ENCODE assay signal across 12 cellular contexts in genomic region chr20:38023181-38024085, GRCh38. TPM values are rescaled to one million over a fixed set of nuclear protein-coding genes. Genes with fewer than 3 reads are reported as not detected.
DNase-seq lines count a peak whose midpoint lies in the region; ATAC-seq and TF ChIP-seq lines count a peak whose summit lies in the region.
"Had no signal": no experiment of that assay in that cellular context is flagged by ENCODE, and none has a peak within 500 bp of the region (broad histone marks: within the 10 kb centered on the region; RNA-seq: fewer than 3 reads in every experiment).

No MANE protein-coding gene starts in this region.

- peaks cover 19% of the 10 kb centered on the region for H3K36me3 ChIP-seq in ACC112 (ENCODE audit: insufficient read depth, low read length)
- H3K36me3 ChIP-seq in GM23248 (ENCODE audit: low read depth) = peaks cover 4% of the 10 kb centered on the region
- peaks cover 24% of the 10 kb centered on the region for H3K36me3 ChIP-seq in SJCRH30
- H3K36me3 ChIP-seq in hepatocyte (replicated peaks; ENCODE audit: insufficient read depth, low read depth) = no peaks in the 10 kb centered on the region
- peaks cover 2% of the 10 kb centered on the region for H3K36me3 ChIP-seq in mesendoderm (ENCODE audit: control insufficient read depth, insufficient read depth, low read length)

- no peaks in the 10 kb centered on the region for H3K9me3 ChIP-seq in GM23248 (ENCODE audit: low read depth)
- peaks cover 4% of the 10 kb centered on the region; the same call in 1 of the 2 replicates for H3K9me3 ChIP-seq in SJCRH30 (replicated peaks)
- peaks cover 2% of the 10 kb centered on the region for H3K9me3 ChIP-seq in hepatocyte (ENCODE audit: low read depth)

- no peak overlapping the region for H2AK5ac ChIP-seq in mesendoderm (ENCODE audit: low read length)

- H4K8ac ChIP-seq in mesendoderm (ENCODE audit: low read depth, low read length) = no peak overlapping the region

- H3K9ac ChIP-seq in GM23248 (no peak overlapping the region), mesendoderm (ENCODE audit: low read length) (no peak overlapping the region)

- H4K5ac ChIP-seq in mesendoderm (ENCODE audit: low read length) = no peak overlapping the region

- H3K27ac ChIP-seq in ACC112 (ENCODE audit: low read depth, low read length) (peak overlapping the region; percentile 40; the same call in 1 of the 2 replicates), GM23248 (no peak overlapping the region), SJCRH30 (peak overlapping the region; percentile 48), hepatocyte (peak overlapping the region; percentile 22), mesendoderm (ENCODE audit: low read depth, low read length) (no peak overlapping the region)
- H3K27ac ChIP-seq: foreskin keratinocyte had no signal

- H3K4me3 ChIP-seq in ACC112 (ENCODE audit: low read depth, low read length) (no peak overlapping the region), GM23248 (no peak overlapping the region), SJCRH30 (no peak overlapping the region), hepatocyte (no peak overlapping the region), mesendoderm (ENCODE audit: low read length) (no peak overlapping the region)

- no peak overlapping the region for H2BK5ac ChIP-seq in mesendoderm (ENCODE audit: low read length)

- H3K4me2 ChIP-seq in GM23248 (ENCODE audit: unreplicated experiment) (no peak overlapping the region), hepatocyte (peak overlapping the region; percentile 28), mesendoderm (ENCODE audit: low read length) (no peak overlapping the region)

- H3K9me2 ChIP-seq in GM23248 (ENCODE audit: insufficient read depth) = no peaks in the 10 kb centered on the region
- H3K9me2 ChIP-seq in hepatocyte (replicated peaks; ENCODE audit: insufficient read depth) = no peaks in the 10 kb centered on the region

- WGBS in GM23248 (ENCODE audit: low coverage in 1 of 2, low lambda C conversion rate in 2 of 2, missing lambda C conversion rate in 2 of 2), 2 experiments = 74 to 79% methylated on average over 5 of the region's 5 CpGs
- WGBS in hepatocyte (ENCODE audit: low lambda C conversion rate, missing lambda C conversion rate) = 67% methylated on average over 5 of the region's 5 CpGs
- WGBS in mesendoderm (ENCODE audit: extremely low coverage, insufficient coverage, low lambda C conversion rate) = no CpG with 5 or more reads among the region's 5 CpGs

- no peak overlapping the region for H3K56ac ChIP-seq in mesendoderm (ENCODE audit: low read length)

- no peak overlapping the region for H2BK120ac ChIP-seq in mesendoderm (ENCODE audit: low read depth, low read length)

- DNase-seq in GM23248 (peak; percentile 45), SJCRH30 (peak; percentile 76 to 92), hepatocyte (ENCODE audit: low spot score) (peak; percentile 14), medulla oblongata (ENCODE audit: extremely low spot score) (no peak), NCI-H2227 treated with DMSO at 0.1 percent for 48 hours (lab: John Stamatoyannopoulos, UW) (no peak), mesendoderm (no peak)
- DNase-seq: activated CD4-positive, CD25-positive, alpha-beta regulatory T cell treated with anti-CD3 and anti-CD28 coated beads, Interleukin-2, amount 50 U/mL, for 72 hours; COR-L47; foreskin keratinocyte; NCI-H82 had no signal

- H3K23ac ChIP-seq in mesendoderm (ENCODE audit: low read length) = no peak overlapping the region

- ATAC-seq in GM21825 (IDR thresholded peaks at IDR 0.05; ENCODE audit: unreplicated experiment) = no peak
- ATAC-seq: foreskin keratinocyte had no signal

- H4K20me1 ChIP-seq in GM23248 (ENCODE audit: insufficient read depth) (no peaks in the 10 kb centered on the region; the same call in 1 of the 2 replicates), hepatocyte (ENCODE audit: insufficient read depth, poor library complexity, severe bottlenecking) (no peaks in the 10 kb centered on the region)

- no peaks in the 10 kb centered on the region for H3K27me3 ChIP-seq in ACC112 (ENCODE audit: insufficient read depth, low read length)
- no peaks in the 10 kb centered on the region for H3K27me3 ChIP-seq in GM23248 (replicated peaks; ENCODE audit: insufficient read depth)
- no peaks in the 10 kb centered on the region for H3K27me3 ChIP-seq in SJCRH30
- no peaks in the 10 kb centered on the region for H3K27me3 ChIP-seq in hepatocyte
- H3K27me3 ChIP-seq in mesendoderm (ENCODE audit: insufficient read depth, low read length, poor library complexity) = no peaks in the 10 kb centered on the region
- H3K27me3 ChIP-seq: foreskin keratinocyte had no signal

- H3K18ac ChIP-seq in mesendoderm (ENCODE audit: low read length) = no peak overlapping the region

- H3K4ac ChIP-seq in mesendoderm (ENCODE audit: low read depth, low read length) = no peak overlapping the region

- H3K79me1 ChIP-seq in mesendoderm (ENCODE audit: low read length) = peaks cover 25% of the 10 kb centered on the region

- 0 out of 2 replicates have a peak, but pooled peaks cover 4% of the 10 kb centered on the region for H3F3A ChIP-seq in GM23248 (ENCODE audit: insufficient read depth)

- peaks cover 10% of the 10 kb centered on the region for H3K4me1 ChIP-seq in ACC112 (ENCODE audit: control insufficient read depth, insufficient read depth, low read length, unreplicated experiment)
- peaks cover 4% of the 10 kb centered on the region; the same call in 1 of the 2 replicates for H3K4me1 ChIP-seq in GM23248 (ENCODE audit: insufficient read depth)
- H3K4me1 ChIP-seq in SJCRH30 = peaks cover 24% of the 10 kb centered on the region
- H3K4me1 ChIP-seq in hepatocyte (ENCODE audit: insufficient read depth) = peaks cover 4% of the 10 kb centered on the region
- H3K4me1 ChIP-seq in mesendoderm (ENCODE audit: control insufficient read depth, low read depth, low read length) = no peaks in the 10 kb centered on the region

- H3K79me2 ChIP-seq in ACC112 (ENCODE audit: control insufficient read depth, insufficient read depth, low read length, unreplicated experiment) (peaks cover 79% of the 10 kb centered on the region), GM23248 (ENCODE audit: insufficient read depth) (peaks cover 86% of the 10 kb centered on the region), hepatocyte (peaks cover 84% of the 10 kb centered on the region), mesendoderm (ENCODE audit: control insufficient read depth, insufficient read depth, low read length) (peaks cover 27% of the 10 kb centered on the region)

- TF ChIP-seq CTCF in hepatocyte (IDR thresholded peaks at IDR 0.05; ENCODE audit: poor library complexity) = no peak

- H2AFZ ChIP-seq in ACC112 (ENCODE audit: low read length, unreplicated experiment) (no peak overlapping the region), GM23248 (no peak overlapping the region), hepatocyte (no peak overlapping the region)

- in situ Hi-C loops in GM23248 (cut with MboI) = no loop called here

- H2BK15ac ChIP-seq in mesendoderm (replicated peaks; ENCODE audit: low read depth) = no peak overlapping the region

RNA-seq across cellular contexts. Expression of gene TTI1, which starts 9.8 kb away (rescaled TPM):
- 9.9 and 12.1 TPM in 2 replicates for total RNA-seq in GM23248 (2014; rRNA removed; shearing (Covaris generic))
- polyA plus RNA-seq in GM23248 (2016; fragmentation: Nextera tagmentation; extraction: Ambion mirVana) (12.2 and 13.3 TPM in 2 replicates), hepatocyte (12.6 and 15.1 TPM in 2 replicates)
- total RNA-seq in SJCRH30 (2014; rRNA removed; shearing (Covaris generic)) = 57.5 and 66.0 TPM in 2 replicates
- 15.1 and 15.7 TPM in 2 replicates for total RNA-seq in hepatocyte
- 24.7 TPM for polyA plus RNA-seq in mesendoderm (2013, experiment 1 of 2)
- polyA plus RNA-seq in mesendoderm (2013, experiment 2 of 2) = 25.3 TPM

RNA-seq across cellular contexts. Expression of gene RPRD1B, which starts 10.1 kb away (rescaled TPM):
- total RNA-seq in GM23248 (2014; rRNA removed; shearing (Covaris generic)) = 13.5 and 19.6 TPM in 2 replicates
- polyA plus RNA-seq in GM23248 (2016; fragmentation: Nextera tagmentation; extraction: Ambion mirVana) (14.4 and 15.6 TPM in 2 replicates), hepatocyte (16.5 and 18.5 TPM in 2 replicates)
- 55.7 and 56.6 TPM in 2 replicates for total RNA-seq in SJCRH30 (2014; rRNA removed; shearing (Covaris generic))
- total RNA-seq in hepatocyte = 26.8 and 28.0 TPM in 2 replicates
- polyA plus RNA-seq in mesendoderm (2013, experiment 1 of 2) = 26.3 TPM
- 25.7 TPM for polyA plus RNA-seq in mesendoderm (2013, experiment 2 of 2)

Comparison
In these comparisons a context has a peak if more than half of its experiments do, and no peak if none do; other contexts are left out.
1. H3K27ac ChIP-seq: peak in ACC112 (single experiment), SJCRH30 (single experiment) and hepatocyte (single experiment); none in GM23248 (single experiment) and mesendoderm (single experiment).
2. DNase-seq: peak in GM23248 (single experiment), SJCRH30 (2 of 2) and hepatocyte (single experiment); none in medulla oblongata (single experiment), NCI-H2227 treated with DMSO at 0.1 percent for 48 hours (single experiment) and mesendoderm (single experiment).